Comparison of ENCODE assay signal across 18 cellular contexts in the genomic region with DNA sequence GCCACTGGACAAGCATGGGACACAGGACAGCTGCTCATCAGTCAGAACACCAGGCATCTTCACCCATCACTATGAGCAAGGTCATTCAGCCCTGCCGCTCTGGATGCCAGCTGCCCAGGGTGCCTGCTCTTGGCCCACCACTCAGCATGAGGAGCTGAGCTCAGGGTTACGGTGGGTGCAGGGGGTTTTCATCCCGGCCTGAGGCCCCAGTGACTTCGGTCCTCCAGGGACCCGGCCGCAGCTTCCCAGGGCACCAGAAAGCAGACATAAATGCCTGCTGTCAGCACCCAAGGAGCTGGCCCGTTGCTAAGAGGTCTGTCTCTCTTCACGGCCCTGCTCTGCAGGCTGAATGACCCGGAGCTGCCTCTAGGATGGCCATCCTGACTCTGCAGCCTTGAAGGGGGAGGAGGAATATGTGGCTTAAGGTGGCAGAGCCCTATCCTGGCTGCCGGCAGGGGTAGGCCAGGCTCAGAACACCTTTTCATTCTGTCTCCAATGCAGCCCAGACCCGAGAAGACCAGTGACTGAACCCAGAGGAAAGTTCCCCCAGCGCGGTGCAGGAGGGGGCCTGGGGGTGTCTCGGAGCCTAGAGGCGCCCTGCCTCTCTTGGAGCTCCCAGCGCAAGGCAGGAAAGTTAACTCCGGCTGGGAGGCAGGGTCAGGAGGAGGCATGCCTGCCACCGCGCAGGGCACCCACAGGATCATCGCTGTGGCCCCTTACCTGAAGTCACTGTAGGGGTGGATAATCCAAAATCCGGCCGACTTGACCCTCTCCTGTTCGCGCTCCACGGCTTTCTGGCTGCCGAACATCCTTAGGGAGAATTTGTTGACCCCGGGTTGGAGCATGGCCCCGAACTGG. TPM values are rescaled to one million over a fixed set of nuclear protein-coding genes. Genes with fewer than 3 reads are reported as not detected.
A peak's percentile ranks its signal among the peaks of the same experiment; 100 is the strongest.
DNase-seq lines count a peak whose midpoint lies in the region; ATAC-seq and TF ChIP-seq lines count a peak whose summit lies in the region.
"Had no signal": no experiment of that assay in that cellular context is flagged by ENCODE, and none has a peak within 500 bp of the region (broad histone marks: within the 10 kb centered on the region; RNA-seq: fewer than 3 reads in every experiment).

No MANE protein-coding gene starts in this region.

- H3K4me1 ChIP-seq in ectodermal cell (ENCODE audit: control insufficient read depth, insufficient read depth, low read length) (peaks cover 37% of the 10 kb centered on the region), iPS-20b (ENCODE audit: insufficient read depth, low read length) (peaks cover 46% of the 10 kb centered on the region), suprapubic skin (peaks cover 18% of the 10 kb centered on the region)
- H3K4me1 ChIP-seq: gastrocnemius medialis had no signal

- no peaks in the 10 kb centered on the region for H3K9me3 ChIP-seq in ectodermal cell (ENCODE audit: control insufficient read depth, low read length)
- H3K9me3 ChIP-seq in iPS-20b (ENCODE audit: insufficient read depth, low read depth, low read length) = no peaks in the 10 kb centered on the region
- no peaks in the 10 kb centered on the region for H3K9me3 ChIP-seq in suprapubic skin
- H3K9me3 ChIP-seq: ascending aorta, gastrocnemius medialis, Peyer's patch, spleen had no signal

- no peaks in the 10 kb centered on the region for H3K36me3 ChIP-seq in ectodermal cell (ENCODE audit: control insufficient read depth, insufficient read depth, low read length)
- no peaks in the 10 kb centered on the region for H3K36me3 ChIP-seq in iPS-20b (ENCODE audit: insufficient read depth, low read depth, low read length)
- no peaks in the 10 kb centered on the region for H3K36me3 ChIP-seq in suprapubic skin
- H3K36me3 ChIP-seq: ascending aorta, gastrocnemius medialis, Peyer's patch, spleen had no signal

- H3K9ac ChIP-seq in iPS-20b (ENCODE audit: low read depth, low read length) = peak overlapping the region; percentile 71; the same call in 1 of the 2 replicates

- H3K4me3 ChIP-seq in ectodermal cell (ENCODE audit: insufficient read depth, low read depth, low read length) = peak overlapping the region; percentile 62
- H3K4me3 ChIP-seq in iPS-20b (ENCODE audit: low read length) = peak overlapping the region; percentile 76
- H3K4me3 ChIP-seq in suprapubic skin = peak overlapping the region; percentile 50

- ATAC-seq in HG02840 (IDR thresholded peaks at IDR 0.05; ENCODE audit: low FRiP score, unreplicated experiment) (no peak), GM18868 (IDR thresholded peaks at IDR 0.05; ENCODE audit: unreplicated experiment) (no peak)
- ATAC-seq: gastrocnemius medialis had no signal

- TF ChIP-seq EP300 in suprapubic skin (IDR thresholded peaks at IDR 0.05) = no peak

- TF ChIP-seq POLR2A in suprapubic skin (IDR thresholded peaks at IDR 0.05) = no peak

- no peak for TF ChIP-seq CTCF in suprapubic skin (IDR thresholded peaks at IDR 0.05)

- H3K27me3 ChIP-seq in ectodermal cell (ENCODE audit: control insufficient read depth, insufficient read depth, low read length, poor library complexity, severe bottlenecking) (peaks cover 58% of the 10 kb centered on the region), iPS-20b (ENCODE audit: insufficient read depth, low read length) (peaks cover 60% of the 10 kb centered on the region), suprapubic skin (peaks cover 96% of the 10 kb centered on the region)

- 15 to 19% methylated on average over 28 of the region's 28 CpGs for WGBS in ectodermal cell, 2 experiments
- WGBS in suprapubic skin = 30% methylated on average over 10 of the region's 28 CpGs

- H3K27ac ChIP-seq in ectodermal cell (ENCODE audit: insufficient read depth, low read depth, low read length, poor library complexity, severe bottlenecking) = no peak overlapping the region
- no peak overlapping the region for H3K27ac ChIP-seq in iPS-20b (ENCODE audit: low read length)
- H3K27ac ChIP-seq in suprapubic skin = no peak overlapping the region
- H3K27ac ChIP-seq: ascending aorta, gastrocnemius medialis, Peyer's patch, spleen had no signal

- peak in 2 of 3 experiments; percentile 51 to 60 for DNase-seq in NCI-H1417 (lab: John Stamatoyannopoulos, UW)
- DNase-seq in NCI-H1417 treated with DMSO at 0.1 percent for 48 hours (lab: John Stamatoyannopoulos, UW) = no peak
- no peak for DNase-seq in suprapubic skin (ENCODE audit: low spot score in 2 of 2)
- no peak for DNase-seq in cerebellum (ENCODE audit: low spot score)
- DNase-seq: activated CD4-positive, alpha-beta T cell treated with anti-CD3 and anti-CD28 coated beads for 48 hours; effector CD8-positive, alpha-beta T cell; gastrocnemius medialis; NCI-H1092; NCI-H446; Peyer's patch; spleen had no signal

RNA-seq across cellular contexts. Expression of a gene that starts 1.8 kb away (rescaled TPM):
- 1.7 TPM for polyA plus RNA-seq in ectodermal cell (2013, experiment 1 of 4)
- polyA plus RNA-seq in ectodermal cell (2013, experiment 2 of 4) = 2.2 TPM
- polyA plus RNA-seq in ectodermal cell (2013, experiment 3 of 4) = 1.4 TPM
- polyA plus RNA-seq in ectodermal cell (2013, experiment 4 of 4) = 1.3 TPM
- total RNA-seq in suprapubic skin (under 1 TPM in 1 of 4 donors, not detected in 3; 0.17 TPM), cerebellum (5.9 TPM)
- total RNA-seq: ascending aorta; gastrocnemius medialis; liver; spleen; T-helper 1 cell treated with Interleukin-12 subunit alpha and Interleukin-12 subunit beta and Interleukin-4 antibody, amounts not matched to agents 30 ng/mL and 1 ng/mL, for 36 hours had no signal
- polyA plus RNA-seq: liver, spleen had no signal

Comparison
In these comparisons a context has a peak if more than half of its experiments do, and no peak if none do; other contexts are left out.
1. DNase-seq: peak in NCI-H1417 (2 of 3); none in NCI-H1417 treated with DMSO at 0.1 percent for 48 hours (single experiment), suprapubic skin (0 of 2) and cerebellum (single experiment).
2. Peak in every context shown above with its lines, with median percentiles within 50 percentile points of each other: H3K4me3 ChIP-seq.